ENCODE assay signal across 16 cellular contexts in the genomic region with DNA sequence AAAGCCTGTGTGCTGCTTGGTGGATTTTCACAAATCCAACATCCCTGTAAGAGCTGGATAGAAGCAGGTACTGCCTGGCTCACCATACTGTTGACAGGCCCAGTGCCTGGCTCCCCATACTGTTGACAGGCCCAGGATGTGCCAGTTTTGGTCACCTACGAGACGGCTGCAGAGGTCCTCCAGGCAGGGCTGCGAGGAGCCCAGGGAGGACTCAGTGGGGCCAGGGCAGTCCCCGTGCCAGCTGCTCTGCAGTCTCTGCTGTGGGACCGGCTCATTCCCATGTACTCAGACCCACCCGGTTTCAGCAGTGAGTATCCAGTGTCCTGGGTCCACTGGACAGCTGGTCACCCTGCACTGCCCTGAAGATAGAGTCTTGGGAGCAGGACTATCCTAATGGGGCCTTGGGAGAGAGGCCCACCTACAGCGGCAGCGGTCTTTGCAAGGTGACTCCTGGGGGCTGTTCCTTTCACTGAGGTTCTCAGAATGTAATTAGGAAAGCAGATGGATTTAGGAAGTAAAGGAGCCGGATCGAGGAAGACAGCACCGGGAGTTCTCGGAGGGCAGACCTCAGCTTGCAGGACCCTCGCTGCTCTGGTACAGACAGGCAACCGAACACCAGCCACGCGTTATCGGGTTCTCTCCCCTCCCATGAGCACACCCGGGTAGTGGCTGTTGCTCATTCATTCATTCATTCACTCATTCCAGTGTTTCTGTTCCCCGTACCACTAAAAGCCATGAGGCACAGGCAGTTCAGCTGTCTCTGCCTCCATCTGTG.
A peak's percentile ranks its signal among the peaks of the same experiment; 100 is the strongest.
DNase-seq lines count a peak whose midpoint lies in the region; ATAC-seq and TF ChIP-seq lines count a peak whose summit lies in the region.
"Had no signal": no experiment of that assay in that cellular context is flagged by ENCODE, and none has a peak within 500 bp of the region (broad histone marks: within the 10 kb centered on the region; RNA-seq: fewer than 3 reads in every experiment).

No MANE protein-coding gene starts in this region.

- no peak overlapping the region for H4K5ac ChIP-seq in H9 (ENCODE audit: insufficient read length, low read depth, low read length)

- H3K23me2 ChIP-seq in H9 (ENCODE audit: insufficient read length, low read depth, low read length, poor library complexity, severe bottlenecking) = no peaks in the 10 kb centered on the region

- H3K4me1 Mint-ChIP-seq in H9 (peaks cover 14 to 34% of the 10 kb centered on the region in 2 experiments), endodermal cell (peaks cover 8% of the 10 kb centered on the region), neural progenitor cell (peaks cover 55% of the 10 kb centered on the region)
- H3K4me1 Mint-ChIP-seq: memory B cell had no signal

- CTCF ChIA-PET in PC-3 (lab: Charles Lee) = no interaction called here

- H3K4me2 ChIP-seq in H9 (ENCODE audit: insufficient read depth, insufficient read length, low read length) (no peak overlapping the region), neural progenitor cell (no peak overlapping the region), PC-3 (ENCODE audit: low read length) (no peak overlapping the region)

- H3K9me3 Mint-ChIP-seq in H9 (no peaks in the 10 kb centered on the region), endodermal cell (no peaks in the 10 kb centered on the region), neural progenitor cell (no peaks in the 10 kb centered on the region)
- H3K9me3 Mint-ChIP-seq: memory B cell had no signal

- ATAC-seq in RWPE2 (ENCODE audit: low read depth) (no peak), HG02852 (IDR thresholded peaks at IDR 0.05; ENCODE audit: unreplicated experiment) (no peak), HG02588 (IDR thresholded peaks at IDR 0.05; ENCODE audit: unreplicated experiment) (no peak), PC-3 (no peak), HG02884 (IDR thresholded peaks at IDR 0.05; ENCODE audit: unreplicated experiment) (no peak)
- ATAC-seq: activated CD8-positive, alpha-beta T cell treated with anti-CD3 and anti-CD28 coated beads, Interleukin-2, amount 10 ng/mL, durations not matched to agents 7 days and 5 days; gastroesophageal sphincter had no signal

- H3K4me1 ChIP-seq in H9 (ENCODE audit: insufficient read depth, low read length) (peaks cover 2% of the 10 kb centered on the region; the same call in 1 of the 2 replicates), RWPE2 (ENCODE audit: insufficient read depth, poor library complexity, severe bottlenecking) (no peaks in the 10 kb centered on the region), endodermal cell (ENCODE audit: control insufficient read depth, insufficient read depth, low read length) (no peaks in the 10 kb centered on the region), neural progenitor cell (peaks cover 37% of the 10 kb centered on the region), PC-3 (ENCODE audit: insufficient read depth, low read length) (no peaks in the 10 kb centered on the region)
- H3K4me1 ChIP-seq: gastroesophageal sphincter, tibial nerve had no signal

- H2AFZ ChIP-seq in H9 (ENCODE audit: low read length) = no peak overlapping the region
- H2AFZ ChIP-seq in neural progenitor cell (replicated peaks) = no peak overlapping the region
- no peak overlapping the region for H2AFZ ChIP-seq in PC-3 (ENCODE audit: low read length)

- H3K9ac ChIP-seq in H9 (ENCODE audit: extremely low read depth, insufficient read length, low read length) = no peak overlapping the region
- no peak overlapping the region for H3K9ac ChIP-seq in endodermal cell (ENCODE audit: extremely low read depth, low read length, poor library complexity, severe bottlenecking)
- no peak overlapping the region for H3K9ac ChIP-seq in neural progenitor cell
- H3K9ac ChIP-seq in PC-3 (ENCODE audit: low read length) = no peak overlapping the region

- H2BK5ac ChIP-seq in H9 (ENCODE audit: insufficient read length, low read length) = no peak overlapping the region

- no peak overlapping the region for H3T11ph ChIP-seq in H9 (ENCODE audit: low read length)

- H3K4me3 ChIP-seq in RWPE2 (ENCODE audit: severe bottlenecking) = no peak overlapping the region
- H3K4me3 ChIP-seq in endodermal cell (ENCODE audit: low read length) = no peak overlapping the region
- no peak overlapping the region for H3K4me3 ChIP-seq in neural progenitor cell
- H3K4me3 ChIP-seq in PC-3 (ENCODE audit: low read length) = no peak overlapping the region
- H3K4me3 ChIP-seq: coronary artery, gastroesophageal sphincter, tibial nerve had no signal

- H3K9me3 ChIP-seq in H9 (ENCODE audit: control insufficient read depth, low read depth, low read length) (no peaks in the 10 kb centered on the region), RWPE2 (ENCODE audit: severe bottlenecking) (no peaks in the 10 kb centered on the region), endodermal cell (ENCODE audit: control insufficient read depth, low read length) (no peaks in the 10 kb centered on the region), neural progenitor cell (ENCODE audit: low read depth) (no peaks in the 10 kb centered on the region), PC-3 (ENCODE audit: low read length) (no peaks in the 10 kb centered on the region)
- H3K9me3 ChIP-seq: gastroesophageal sphincter, tibial nerve had no signal

- no peaks in the 10 kb centered on the region for H3K79me1 ChIP-seq in H9 (ENCODE audit: insufficient read depth, low read depth, low read length, poor library complexity, severe bottlenecking)

- H3F3A ChIP-seq in neural progenitor cell (ENCODE audit: low read depth) (no peaks in the 10 kb centered on the region), PC-3 (ENCODE audit: low read length, unreplicated experiment) (no peaks in the 10 kb centered on the region)

- no peak overlapping the region for H2BK120ac ChIP-seq in H9 (ENCODE audit: low read depth, low read length, poor library complexity, severe bottlenecking)

- H4K20me1 ChIP-seq in H9 (ENCODE audit: control insufficient read depth, insufficient read depth, insufficient read length) (no peaks in the 10 kb centered on the region), neural progenitor cell (ENCODE audit: low read depth) (peaks cover 12% of the 10 kb centered on the region), PC-3 (ENCODE audit: low read length) (no peaks in the 10 kb centered on the region)

- no peak overlapping the region for H2AK5ac ChIP-seq in H9 (ENCODE audit: insufficient read length, low read length)

- intact Hi-C loops in PC-3 (cut with micrococcal nuclease) = no loop called here

- no peak overlapping the region for H2BK12ac ChIP-seq in H9 (ENCODE audit: insufficient read length, low read depth, low read length)

- POLR2A ChIA-PET in PC-3 (lab: Charles Lee; ENCODE audit: unreplicated experiment) = no interaction called here

- no peaks in the 10 kb centered on the region for H3K9me2 ChIP-seq in PC-3 (replicated peaks; ENCODE audit: low read length)

- no peak overlapping the region for H3K18ac ChIP-seq in H9 (ENCODE audit: insufficient read length, low read depth, low read length)

- H3K36me3 Mint-ChIP-seq in H9 (ENCODE audit: insufficient read depth in 1 of 3, low read depth in 3 of 3) (peaks cover 0 to 5% (median 0%) of the 10 kb centered on the region in 3 experiments; a peak in 3 of 7 replicates), endodermal cell (ENCODE audit: low read depth) (no peaks in the 10 kb centered on the region), neural progenitor cell (no peaks in the 10 kb centered on the region)
- H3K36me3 Mint-ChIP-seq: memory B cell had no signal

- H4K91ac ChIP-seq in H9 (ENCODE audit: insufficient read length, low read depth, low read length) = no peak overlapping the region

- TF ChIP-seq CTCF in H9 (conservative IDR thresholded peaks at IDR 0.05) (no peak), RWPE2 (IDR thresholded peaks at IDR 0.05; ENCODE audit: poor library complexity, severe bottlenecking) (no peak), endodermal cell (conservative IDR thresholded peaks at IDR 0.05) (no peak), neural progenitor cell (IDR thresholded peaks at IDR 0.05) (no peak), PC-3 (conservative IDR thresholded peaks at IDR 0.05; ENCODE audit: low read depth, low read length) (no peak)

- H3K27ac Mint-ChIP-seq in H9 = peak overlapping the region; percentile 7 to 55 (median 46); a peak in 4 of 7 replicates
- peak overlapping the region; percentile 11 for H3K27ac Mint-ChIP-seq in endodermal cell
- H3K27ac Mint-ChIP-seq in neural progenitor cell = peak overlapping the region; percentile 19
- H3K27ac Mint-ChIP-seq: activated CD8-positive, alpha-beta T cell treated with anti-CD3 and anti-CD28 coated beads, Interleukin-2, amount 10 ng/mL, durations not matched to agents 7 days and 5 days; memory B cell had no signal

- no peaks in the 10 kb centered on the region for H3K27me3 ChIP-seq in H9 (ENCODE audit: insufficient read depth, low read length)
- H3K27me3 ChIP-seq in RWPE2 (ENCODE audit: insufficient read depth, poor library complexity, severe bottlenecking) = no peaks in the 10 kb centered on the region
- no peaks in the 10 kb centered on the region for H3K27me3 ChIP-seq in endodermal cell (ENCODE audit: control insufficient read depth, insufficient read depth, low read length, poor library complexity, severe bottlenecking)
- H3K27me3 ChIP-seq in neural progenitor cell = no peaks in the 10 kb centered on the region
- H3K27me3 ChIP-seq in PC-3 (ENCODE audit: low read length) = no peaks in the 10 kb centered on the region
- H3K27me3 ChIP-seq: gastroesophageal sphincter, tibial nerve had no signal

- H3K4me3 Mint-ChIP-seq in H9 (no peak overlapping the region), endodermal cell (no peak overlapping the region), neural progenitor cell (no peak overlapping the region)
- H3K4me3 Mint-ChIP-seq: activated CD8-positive, alpha-beta T cell treated with anti-CD3 and anti-CD28 coated beads, Interleukin-2, amount 10 ng/mL, durations not matched to agents 7 days and 5 days; memory B cell had no signal

- no peak overlapping the region; the same call in 1 of the 2 replicates for H3K14ac ChIP-seq in H9 (ENCODE audit: insufficient read depth, low read length)

- BruUV-seq in PC-3 (replicated peaks; lab: Mats Ljungman, UMichigan) = no TSS peak

- H3K27me3 Mint-ChIP-seq in H9 (ENCODE audit: low read depth) (peaks cover 2% of the 10 kb centered on the region; the same call in 1 of the 2 replicates), endodermal cell (ENCODE audit: insufficient read depth) (no peaks in the 10 kb centered on the region), neural progenitor cell (ENCODE audit: insufficient read depth, low read depth) (peaks cover 6% of the 10 kb centered on the region)

- H3K79me2 ChIP-seq in H9 (ENCODE audit: insufficient read depth, low read length) (no peaks in the 10 kb centered on the region), neural progenitor cell (ENCODE audit: low read depth) (no peaks in the 10 kb centered on the region), PC-3 (ENCODE audit: low read length) (no peaks in the 10 kb centered on the region)

- H3K27ac ChIP-seq in H9 (ENCODE audit: insufficient read length, low read depth, low read length) (no peak overlapping the region), RWPE2 (ENCODE audit: poor library complexity, severe bottlenecking) (no peak overlapping the region), endodermal cell (ENCODE audit: low read depth, low read length) (no peak overlapping the region), neural progenitor cell (no peak overlapping the region), PC-3 (ENCODE audit: low read length) (no peak overlapping the region)
- H3K27ac ChIP-seq: C4-2B, coronary artery, gastroesophageal sphincter, tibial nerve had no signal

- no peak overlapping the region for H3K23ac ChIP-seq in H9 (ENCODE audit: insufficient read length, low read depth, low read length)

- no peak for DNase-seq in H9
- DNase-seq in RWPE2 (ENCODE audit: low spot score) = peak; percentile 46
- no peak for DNase-seq in endodermal cell
- no peak for DNase-seq in neural progenitor cell (ENCODE audit: low spot score)
- no peak for DNase-seq in PC-3
- DNase-seq: activated CD8-positive, alpha-beta T cell treated with anti-CD3 and anti-CD28 coated beads, Interleukin-2, amount 10 ng/mL, durations not matched to agents 7 days and 5 days; activated effector memory CD4-positive, alpha-beta T cell treated with anti-CD3 and anti-CD28 coated beads, Interleukin-2, amount 50 U/mL, for 16 hours; islet precursor cell had no signal

- H4K8ac ChIP-seq in H9 (replicated peaks; ENCODE audit: insufficient read length, low read depth, low read length) = no peak overlapping the region

- no CpG with 5 or more reads among the region's 19 CpGs for WGBS in H9 (ENCODE audit: extremely low coverage, insufficient read length, low lambda C conversion rate)
- WGBS in endodermal cell (ENCODE audit: insufficient coverage in 1 of 2, insufficient read length in 1 of 2), 2 experiments = 93 to 96% methylated on average over 14 to 19 of the region's 19 CpGs

- no peak overlapping the region for H2BK15ac ChIP-seq in H9 (ENCODE audit: low read depth, low read length)

- H2BK20ac ChIP-seq in H9 (ENCODE audit: low read depth, low read length, poor library complexity, severe bottlenecking) = no peak overlapping the region

- H3K36me3 ChIP-seq in RWPE2 (ENCODE audit: low read depth) (no peaks in the 10 kb centered on the region), endodermal cell (ENCODE audit: control insufficient read depth, insufficient read depth, low read length) (no peaks in the 10 kb centered on the region), neural progenitor cell (no peaks in the 10 kb centered on the region), PC-3 (ENCODE audit: low read depth, low read length) (no peaks in the 10 kb centered on the region)
- H3K36me3 ChIP-seq: gastroesophageal sphincter, tibial nerve had no signal

- no peak overlapping the region for H3K4ac ChIP-seq in H9 (ENCODE audit: low read depth, low read length)

- no peak overlapping the region for H3K56ac ChIP-seq in H9 (ENCODE audit: insufficient read length, low read depth, low read length)
